21 cellular contexts compared by ENCODE assay signal in the genomic region with DNA sequence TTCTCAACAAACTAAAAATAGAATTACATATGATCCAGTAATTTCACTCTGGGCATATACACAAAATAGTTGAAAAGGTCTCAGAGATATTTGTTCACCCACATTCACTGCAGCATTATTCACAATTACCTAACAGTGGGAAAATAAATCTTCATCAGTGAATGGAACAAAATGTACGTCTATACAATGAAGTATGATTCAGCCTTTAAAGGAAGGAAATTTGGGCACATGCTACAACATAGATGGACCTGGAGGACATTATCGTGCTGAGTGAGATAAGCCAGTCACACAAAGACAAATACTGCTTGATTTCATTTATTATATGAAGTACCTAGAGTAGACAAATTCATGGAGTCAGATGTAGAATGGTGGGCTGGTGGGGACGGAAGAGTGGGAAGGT. TPM values are rescaled to one million over a fixed set of nuclear protein-coding genes. Genes with fewer than 3 reads are reported as not detected.
DNase-seq lines count a peak whose midpoint lies in the region; ATAC-seq, FAIRE-seq and TF ChIP-seq lines count a peak whose summit lies in the region.
"Had no signal": no experiment of that assay in that cellular context is flagged by ENCODE, and none has a peak within 500 bp of the region (broad histone marks: within the 10 kb centered on the region; RNA-seq: fewer than 3 reads in every experiment).

No MANE protein-coding gene starts in this region.

- no peak for TF ChIP-seq POLR2A in endothelial cell of umbilical vein (IDR thresholded peaks at IDR 0.05; ENCODE audit: low read depth, low read length)

- peaks cover 100% of the 10 kb centered on the region for H3K4me1 ChIP-seq in KMS-11 (ENCODE audit: low read depth, poor library complexity, severe bottlenecking)
- peaks cover 87% of the 10 kb centered on the region for H3K4me1 ChIP-seq in OCI-LY7 (ENCODE audit: insufficient read depth, low read length, poor library complexity, severe bottlenecking)
- H3K4me1 ChIP-seq in endothelial cell of umbilical vein (ENCODE audit: control insufficient read depth, extremely low read depth, insufficient read depth, low read length) = peaks cover 6% of the 10 kb centered on the region

- BruUV-seq in OCI-LY7 (replicated peaks; lab: Mats Ljungman, UMichigan) (no TSS peak), endothelial cell of umbilical vein (replicated peaks; lab: Mats Ljungman, UMichigan) (no TSS peak)

- TF ChIP-seq CTCF in KMS-11 (conservative IDR thresholded peaks at IDR 0.05; ENCODE audit: low read depth, low read length) (no peak), OCI-LY7 (conservative IDR thresholded peaks at IDR 0.05; ENCODE audit: low read length) (no peak), endothelial cell of umbilical vein (IDR thresholded peaks at IDR 0.05; ENCODE audit: extremely low read depth in 1 of 2, insufficient read depth in 1 of 2, low read depth in 1 of 2, low read length in 2 of 2) (no peak)

- DNase-seq in OCI-LY7 (ENCODE audit: low spot score) (no peak), endothelial cell of umbilical vein (ENCODE audit: low read depth, low spot score) (peak; percentile 77), lung microvascular endothelial cell (ENCODE audit: low read depth in 2 of 2) (peak; percentile 35 to 57), OCI-M1 (lab: John Stamatoyannopoulos, UW) (no peak), DMS 273 (lab: John Stamatoyannopoulos, UW; ENCODE audit: unreplicated experiment) (no peak)
- DNase-seq in central memory CD4-positive, alpha-beta T cell = no peak
- DNase-seq: 8988T; Calu3; CD8-positive, alpha-beta T cell; DMS 273 treated with DMSO at 0.1 percent for 48 hours; DMS53; DND-41; EL; H9 had no signal

- CTCF ChIA-PET in OCI-LY7 (lab: Charles Lee; ENCODE audit: unreplicated experiment) (no interaction called here), endothelial cell of umbilical vein (lab: Charles Lee) (no interaction called here)

- H3K36me3 ChIP-seq in KMS-11 (ENCODE audit: insufficient read depth) = no peaks in the 10 kb centered on the region
- peaks cover 31% of the 10 kb centered on the region; the same call in 1 of the 2 replicates for H3K36me3 ChIP-seq in OCI-LY7 (ENCODE audit: insufficient read depth, low read length)
- H3K36me3 ChIP-seq in endothelial cell of umbilical vein (ENCODE audit: control insufficient read depth in 2 of 2, extremely low read depth in 1 of 2, insufficient read depth in 2 of 2, low read length in 2 of 2) = peaks cover 0 to 5% of the 10 kb centered on the region in 2 experiments

- H3K27me3 ChIP-seq in KMS-11 (ENCODE audit: insufficient read depth, low read depth) = no peaks in the 10 kb centered on the region
- H3K27me3 ChIP-seq in endothelial cell of umbilical vein (ENCODE audit: control insufficient read depth in 2 of 2, insufficient read depth in 2 of 2, low read length in 2 of 2) = no peaks in the 10 kb centered on the region
- H3K27me3 ChIP-seq: BLaER1 treated with 17β-estradiol and CSF1 and Interleukin-3, amounts not matched to agents 10 nM and 100 nM had no signal

- H3K79me2 ChIP-seq in KMS-11 (ENCODE audit: insufficient read depth, low read depth) (no peaks in the 10 kb centered on the region; the same call in 1 of the 2 replicates), OCI-LY7 (ENCODE audit: insufficient read depth, low read depth, low read length) (no peaks in the 10 kb centered on the region), endothelial cell of umbilical vein (ENCODE audit: control insufficient read depth, insufficient read depth, low read length) (no peaks in the 10 kb centered on the region)

- no peak overlapping the region for H2AFZ ChIP-seq in KMS-11 (ENCODE audit: low read depth)
- H2AFZ ChIP-seq in OCI-LY7 (ENCODE audit: low read length) = no peak overlapping the region
- no peak overlapping the region for H2AFZ ChIP-seq in endothelial cell of umbilical vein (ENCODE audit: low read depth, low read length)

- H3K9ac ChIP-seq in KMS-11 (no peak overlapping the region), endothelial cell of umbilical vein (replicated peaks; ENCODE audit: extremely low read depth, insufficient read depth, low read length) (no peak overlapping the region)
- H3K9ac ChIP-seq: BLaER1 treated with 17β-estradiol and CSF1 and Interleukin-3, amounts not matched to agents 10 nM and 100 nM had no signal

- peak overlapping the region; percentile 90; the same call in 1 of the 2 replicates for H3K27ac ChIP-seq in KMS-11
- peak overlapping the region; percentile 92 for H3K27ac ChIP-seq in OCI-LY7 (ENCODE audit: low read depth, low read length, poor library complexity, severe bottlenecking)
- H3K27ac ChIP-seq in endothelial cell of umbilical vein (ENCODE audit: insufficient read depth, low read depth, low read length) = peak overlapping the region; percentile 9

- POLR2A ChIA-PET in OCI-LY7 (lab: Charles Lee) (interaction anchor here (3.0 kb wide), 1 partner anchor 47 kb away, joined by 12 read pairs; a partner anchor contains a TSS), endothelial cell of umbilical vein (lab: Charles Lee) (no interaction called here)

- no peaks in the 10 kb centered on the region for H3K9me1 ChIP-seq in endothelial cell of umbilical vein (replicated peaks; ENCODE audit: control insufficient read depth, extremely low read depth, insufficient read depth, low read length)

- H4K20me1 ChIP-seq in KMS-11 (ENCODE audit: insufficient read depth) = no peaks in the 10 kb centered on the region
- H4K20me1 ChIP-seq in OCI-LY7 (ENCODE audit: insufficient read depth, low read length) = no peaks in the 10 kb centered on the region
- no peaks in the 10 kb centered on the region for H4K20me1 ChIP-seq in endothelial cell of umbilical vein (replicated peaks; ENCODE audit: control insufficient read depth, extremely low read depth, insufficient read depth, low read length)
- H4K20me1 ChIP-seq: BLaER1 treated with 17β-estradiol and CSF1 and Interleukin-3, amounts not matched to agents 10 nM and 100 nM had no signal

- H3K9me3 ChIP-seq in OCI-LY7 (ENCODE audit: low read length) (no peaks in the 10 kb centered on the region), endothelial cell of umbilical vein (replicated peaks; ENCODE audit: control insufficient read depth, insufficient read depth, low read length) (no peaks in the 10 kb centered on the region)

- H3K4me2 ChIP-seq in KMS-11 (peak overlapping the region; percentile 67; the same call in 1 of the 2 replicates), OCI-LY7 (ENCODE audit: low read length) (no peak overlapping the region), endothelial cell of umbilical vein (ENCODE audit: insufficient read depth, low read length) (no peak overlapping the region)

- ATAC-seq in HG03565 (IDR thresholded peaks at IDR 0.05; ENCODE audit: unreplicated experiment) = no peak
- ATAC-seq: CD8-positive, alpha-beta T cell had no signal

- intact Hi-C loops in OCI-LY7 (cut with micrococcal nuclease; ENCODE audit: unreplicated experiment) = loop anchor here (2.0 to 5.0 kb wide), 2 partner anchors 58 to 518 kb away; a partner anchor contains a TSS
- intact Hi-C loops in endothelial cell of umbilical vein (cut with micrococcal nuclease) = no loop called here

- dilution Hi-C loops in endothelial cell of umbilical vein (cut with MboI; ENCODE audit: extremely low pct_ligation_motif_present, low sequenced_read_pairs) = no loop called here

- H3K9me2 ChIP-seq in OCI-LY7 (ENCODE audit: insufficient read depth, low read length) = no peaks in the 10 kb centered on the region

- H3K4me3 ChIP-seq in KMS-11 (IDR thresholded peaks at IDR 0.05; ENCODE audit: insufficient read depth, low read depth, low read length) (no peak overlapping the region), OCI-LY7 (ENCODE audit: low read depth, low read length, poor library complexity, severe bottlenecking) (no peak overlapping the region), endothelial cell of umbilical vein (replicated peaks in 1 of 3; ENCODE audit: insufficient read depth in 1 of 3, low read depth in 1 of 3, low read length in 3 of 3) (no peak overlapping the region)
- H3K4me3 ChIP-seq: BLaER1 treated with 17β-estradiol and CSF1 and Interleukin-3, amounts not matched to agents 10 nM and 100 nM had no signal

- FAIRE-seq in endothelial cell of umbilical vein (lab: Jason Lieb, UNC) = peak; percentile 92
- FAIRE-seq: G401.6, GM12891, GM19239, H1 had no signal

RNA-seq across cellular contexts. Expression of a gene that starts 47.0 kb away (rescaled TPM):
- 52.6 and 55.1 TPM in 2 replicates for total RNA-seq in OCI-LY7 (2014; rRNA removed; shearing (Covaris generic))
- total RNA-seq in OCI-LY7 (2022) (63.1 and 68.4 TPM in 2 replicates), endothelial cell of umbilical vein (27.1 and 35.2 TPM in 2 replicates), lung microvascular endothelial cell (21.1 and 31.9 TPM in 2 replicates)
- polyA plus RNA-seq in endothelial cell of umbilical vein = 23.5 and 24.7 TPM in 2 replicates
- polyA plus RNA-seq in endothelial cell of umbilical vein (2011; cell fraction: cytosol; rRNA removed) = 17.7 and 21.3 TPM in 2 replicates
- polyA plus RNA-seq in endothelial cell of umbilical vein (2011; cell fraction: nucleus; rRNA removed) = 33.5 and 34.9 TPM in 2 replicates
- polyA plus RNA-seq in endothelial cell of umbilical vein (2012) = 22.1 and 30.1 TPM in 2 replicates
- polyA minus RNA-seq in endothelial cell of umbilical vein = 38.9 and 44.6 TPM in 2 replicates
- 13.7 TPM for polyA minus RNA-seq in endothelial cell of umbilical vein (2011; cell fraction: cytosol; rRNA and poly(A)+ RNA removed)
- 29.3 and 33.5 TPM in 2 replicates for polyA minus RNA-seq in endothelial cell of umbilical vein (2011; cell fraction: nucleus; rRNA and poly(A)+ RNA removed)

RNA-seq across cellular contexts. Expression of a gene that starts 47.8 kb away (rescaled TPM):
- total RNA-seq in OCI-LY7 (2014; rRNA removed; shearing (Covaris generic)) = 1,143 and 2,207 TPM in 2 replicates
- total RNA-seq in OCI-LY7 (2022) = 619 and 683 TPM in 2 replicates
- total RNA-seq in endothelial cell of umbilical vein = 303 and 307 TPM in 2 replicates
- 283 and 380 TPM in 2 replicates for polyA plus RNA-seq in endothelial cell of umbilical vein
- 151 and 197 TPM in 2 replicates for polyA plus RNA-seq in endothelial cell of umbilical vein (2011; cell fraction: cytosol; rRNA removed)
- 453 and 593 TPM in 2 replicates for polyA plus RNA-seq in endothelial cell of umbilical vein (2011; cell fraction: nucleus; rRNA removed)
- polyA plus RNA-seq in endothelial cell of umbilical vein (2012) = 179 and 283 TPM in 2 replicates
- polyA minus RNA-seq in endothelial cell of umbilical vein = 190 and 266 TPM in 2 replicates
- 372 TPM for polyA minus RNA-seq in endothelial cell of umbilical vein (2011; cell fraction: cytosol; rRNA and poly(A)+ RNA removed)
- polyA minus RNA-seq in endothelial cell of umbilical vein (2011; cell fraction: nucleus; rRNA and poly(A)+ RNA removed) = 199 and 376 TPM in 2 replicates
- total RNA-seq in lung microvascular endothelial cell = 142 and 143 TPM in 2 replicates

RNA-seq across cellular contexts. Expression of a gene that starts 58.3 kb away (rescaled TPM):
- total RNA-seq in OCI-LY7 (2014; rRNA removed; shearing (Covaris generic)) = 91.8 and 93.7 TPM in 2 replicates
- 82.7 and 102 TPM in 2 replicates for total RNA-seq in OCI-LY7 (2022)
- 19.5 and 20.0 TPM in 2 replicates for total RNA-seq in endothelial cell of umbilical vein
- polyA plus RNA-seq in endothelial cell of umbilical vein = 28.9 and 33.4 TPM in 2 replicates
- 23.8 and 31.3 TPM in 2 replicates for polyA plus RNA-seq in endothelial cell of umbilical vein (2011; cell fraction: cytosol; rRNA removed)
- 26.1 and 28.9 TPM in 2 replicates for polyA plus RNA-seq in endothelial cell of umbilical vein (2011; cell fraction: nucleus; rRNA removed)
- polyA plus RNA-seq in endothelial cell of umbilical vein (2012) = 25.7 and 30.1 TPM in 2 replicates
- polyA minus RNA-seq in endothelial cell of umbilical vein = 11.6 and 30.1 TPM in 2 replicates
- polyA minus RNA-seq in endothelial cell of umbilical vein (2011; cell fraction: cytosol; rRNA and poly(A)+ RNA removed) = 12.3 TPM
- 10.6 and 11.6 TPM in 2 replicates for polyA minus RNA-seq in endothelial cell of umbilical vein (2011; cell fraction: nucleus; rRNA and poly(A)+ RNA removed)
- 20.0 and 22.8 TPM in 2 replicates for total RNA-seq in lung microvascular endothelial cell

RNA-seq across cellular contexts. Expression of a gene that starts 58.5 kb away (rescaled TPM):
- total RNA-seq in OCI-LY7 (2014; rRNA removed; shearing (Covaris generic)) = 39.9 and 41.2 TPM in 2 replicates
- total RNA-seq in OCI-LY7 (2022) (46.0 and 71.2 TPM in 2 replicates), endothelial cell of umbilical vein (36.6 and 41.6 TPM in 2 replicates), lung microvascular endothelial cell (10.5 and 15.1 TPM in 2 replicates)
- polyA plus RNA-seq in endothelial cell of umbilical vein = 18.4 and 19.8 TPM in 2 replicates
- 15.0 and 16.0 TPM in 2 replicates for polyA plus RNA-seq in endothelial cell of umbilical vein (2011; cell fraction: cytosol; rRNA removed)
- 19.2 and 25.9 TPM in 2 replicates for polyA plus RNA-seq in endothelial cell of umbilical vein (2011; cell fraction: nucleus; rRNA removed)
- polyA plus RNA-seq in endothelial cell of umbilical vein (2012) = 35.8 and 40.0 TPM in 2 replicates
- 7.2 and 14.3 TPM in 2 replicates for polyA minus RNA-seq in endothelial cell of umbilical vein
- polyA minus RNA-seq in endothelial cell of umbilical vein (2011; cell fraction: cytosol; rRNA and poly(A)+ RNA removed) = 16.6 TPM
- 7.3 and 13.0 TPM in 2 replicates for polyA minus RNA-seq in endothelial cell of umbilical vein (2011; cell fraction: nucleus; rRNA and poly(A)+ RNA removed)

Comparison
In these comparisons a context has a peak if more than half of its experiments do, and no peak if none do; other contexts are left out.
1. H3K27ac ChIP-seq: peak in every context shown above with its lines; median percentile 92 in OCI-LY7; 90 in KMS-11; 9 in endothelial cell of umbilical vein.
2. DNase-seq: peak in endothelial cell of umbilical vein (single experiment) and lung microvascular endothelial cell (2 of 2); none in OCI-LY7 (single experiment), OCI-M1 (single experiment), DMS 273 (single experiment) and central memory CD4-positive, alpha-beta T cell (single experiment).